In genomic region chr7:123502216-123502615, GRCh38 we compare ENCODE assay signal across 1 cellular context.
TF ChIP-seq lines count a peak whose summit lies in the region.

No MANE protein-coding gene starts in this region.

TF ChIP-seq in H1, 55 proteins besides CTCF, POLR2A, EP300 and RAD21:
- TF ChIP-seq BRCA1 (IDR thresholded peaks at IDR 0.05; ENCODE audit: low read depth, low read length) (no peak), JUN (IDR thresholded peaks at IDR 0.05; ENCODE audit: low read depth, low read length) (no peak), GTF2F1 (IDR thresholded peaks at IDR 0.05; ENCODE audit: borderline replicate concordance, low read depth, low read length) (no peak), SUZ12 (IDR thresholded peaks at IDR 0.05; ENCODE audit: low read length) (no peak), ATF2 (IDR thresholded peaks at IDR 0.05; ENCODE audit: low read length) (no peak), ASH2L (IDR thresholded peaks at IDR 0.05; ENCODE audit: low read length) (no peak), USF2 (IDR thresholded peaks at IDR 0.05; ENCODE audit: low read length) (no peak), TCF12 (IDR thresholded peaks at IDR 0.05; ENCODE audit: low read depth, low read length) (no peak)
